Comparison of ENCODE assay signal across 8 cellular contexts in the genomic region with DNA sequence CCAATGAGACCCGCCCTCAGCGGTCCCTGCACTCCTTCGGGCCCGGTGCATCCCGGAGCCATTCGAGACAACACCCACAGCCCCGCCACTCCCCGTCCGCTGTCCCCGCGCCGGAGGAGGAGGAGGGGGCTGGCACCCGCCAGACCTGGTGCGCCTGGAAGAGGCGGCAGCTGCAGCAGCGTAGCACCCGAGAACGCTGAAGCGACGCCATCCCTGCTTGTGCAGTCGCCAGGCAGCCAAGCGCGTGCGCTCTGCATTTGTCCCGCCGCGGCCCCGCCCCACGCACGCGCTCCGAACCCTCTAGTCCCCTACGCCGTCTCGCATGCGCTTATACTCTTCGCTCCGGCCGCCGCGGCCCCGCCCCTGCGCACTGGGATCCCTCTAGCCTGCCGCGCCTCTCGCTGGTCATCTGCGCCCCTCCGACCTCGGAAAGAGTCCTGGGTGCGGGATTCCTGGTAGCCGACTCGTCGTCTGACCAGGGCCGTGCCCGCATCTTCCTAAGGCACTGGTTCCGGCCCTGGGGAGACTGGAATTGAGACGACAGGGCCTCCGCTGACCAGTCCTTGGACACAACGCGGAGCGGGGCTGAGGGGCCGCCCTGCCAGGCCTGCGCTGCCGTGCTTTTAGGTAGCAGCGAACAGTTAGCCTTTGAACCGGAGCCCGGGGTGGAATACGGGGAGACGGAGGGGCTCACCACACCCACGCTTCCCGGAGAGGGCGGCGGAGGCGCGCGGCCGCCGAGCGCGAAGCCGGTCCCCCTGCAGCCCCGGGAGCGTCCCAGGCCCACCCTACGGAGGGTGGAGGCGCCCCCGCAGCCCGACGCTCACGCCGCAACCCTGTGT. TPM values are rescaled to one million over a fixed set of nuclear protein-coding genes. Genes with fewer than 3 reads are reported as not detected.
A peak's percentile ranks its signal among the peaks of the same experiment; 100 is the strongest.
DNase-seq lines count a peak whose midpoint lies in the region; ATAC-seq and TF ChIP-seq lines count a peak whose summit lies in the region.

Gene MRNIP (minus strand): TSS at position 232 of the 842 bp plus-strand sequence. CDS start 21 bp downstream, at position 211.

- no peaks in the 10 kb centered on the region for H3K9me3 Mint-ChIP-seq in activated CD4-positive, alpha-beta memory T cell treated with anti-CD3 and anti-CD28 coated beads for 36 hours

- H3K27ac Mint-ChIP-seq in activated CD4-positive, alpha-beta memory T cell treated with anti-CD3 and anti-CD28 coated beads for 36 hours = peak within 1 kb of the TSS; percentile 61

- DNase-seq in NCI-H748 treated with DMSO at 0.1 percent for 48 hours (lab: John Stamatoyannopoulos, UW) (peak; percentile 94), dorsolateral prefrontal cortex (peak; percentile 94 to 99 (median 98)), right lobe of liver (peak; percentile 98)
- DNase-seq in activated CD4-positive, alpha-beta memory T cell treated with anti-CD3 and anti-CD28 coated beads for 36 hours = peak; percentile 94
- DNase-seq in stimulated activated CD4-positive, alpha-beta T cell treated with anti-CD3 and anti-CD28 coated beads, Interleukin-4, amount 100 ng/mL, for 4 hours = peak; percentile 88 to 92

- CTCF ChIA-PET in activated CD4-positive, alpha-beta memory T cell treated with anti-CD3 and anti-CD28 coated beads for 36 hours (lab: Charles Lee) = interaction anchor here (0.8 to 3.1 kb wide), 4 partner anchors 8 to 95 kb away, joined by 3 to 16 read pairs (median 4); no protein-coding TSS in a partner anchor

- ATAC-seq in GM19328 (IDR thresholded peaks at IDR 0.05; ENCODE audit: unreplicated experiment) (peak; percentile 94), HG03520 (IDR thresholded peaks at IDR 0.05; ENCODE audit: unreplicated experiment) (peak; percentile 95), right lobe of liver (peak; percentile 97 to 99 (median 98))

- H3K4me3 ChIP-seq in dorsolateral prefrontal cortex (peak within 1 kb of the TSS; percentile 61 to 100 (median 95)), right lobe of liver (peak within 1 kb of the TSS; percentile 79 to 98 (median 95))

- POLR2A ChIA-PET in activated CD4-positive, alpha-beta memory T cell treated with anti-CD3 and anti-CD28 coated beads for 36 hours (lab: Charles Lee) = interaction anchor here (1.2 to 1.4 kb wide), 2 partner anchors 39 to 57 kb away, joined by 4 to 6 read pairs; partner anchors contain the start of gene SQSTM1

- TF ChIP-seq CTCF in C4-2B (conservative IDR thresholded peaks at IDR 0.05) (no peak), dorsolateral prefrontal cortex (IDR thresholded peaks at IDR 0.05 in 54 of 56, conservative IDR thresholded peaks at IDR 0.05 in 2 of 56; ENCODE audit: low read depth in 1 of 56, partially characterized antibody in 56 of 56) (peak in 49 of 56 donors; percentile 23 to 73 (median 49)), right lobe of liver (IDR thresholded peaks at IDR 0.05) (peak in 3 of 4 donors; percentile 15 to 45 (median 33))

- no peaks in the 10 kb centered on the region for H3K27me3 Mint-ChIP-seq in activated CD4-positive, alpha-beta memory T cell treated with anti-CD3 and anti-CD28 coated beads for 36 hours

- peak within 1 kb of the TSS; percentile 79 for H3K4me3 Mint-ChIP-seq in activated CD4-positive, alpha-beta memory T cell treated with anti-CD3 and anti-CD28 coated beads for 36 hours

- WGBS in right lobe of liver (ENCODE audit: insufficient coverage, low coverage, low lambda C conversion rate, missing lambda C conversion rate) = 0% methylated on average over 3 of the region's 90 CpGs

- H3K36me3 Mint-ChIP-seq in activated CD4-positive, alpha-beta memory T cell treated with anti-CD3 and anti-CD28 coated beads for 36 hours = peaks cover 11% of the 10 kb centered on the region

- intact Hi-C loops in activated CD4-positive, alpha-beta memory T cell treated with anti-CD3 and anti-CD28 coated beads for 36 hours (cut with micrococcal nuclease) = loop anchor here (1.0 to 5.0 kb wide), 5 partner anchors 39 to 233 kb away; partner anchors contain the start of genes MAML1, SQSTM1 and TBC1D9B
- intact Hi-C loops in dorsolateral prefrontal cortex (cut with DNase I) = loop anchor here (2.0 kb wide), 3 partner anchors 36 to 52 kb away; partner anchors contain the start of genes MGAT4B (in 1 of the 2) and SQSTM1 (in 1 of the 2)
- intact Hi-C loops in right lobe of liver (cut with DNase I) = no loop called here

- H3K4me1 ChIP-seq in right lobe of liver = peaks cover 0 to 5% (median 2%) of the 10 kb centered on the region in 4 donors

- H3K36me3 ChIP-seq in right lobe of liver = peaks cover 0 to 12% (median 3%) of the 10 kb centered on the region in 4 donors

- H3K27me3 ChIP-seq in dorsolateral prefrontal cortex = no peaks in the 10 kb centered on the region
- no peaks in the 10 kb centered on the region for H3K27me3 ChIP-seq in right lobe of liver

- peak within 1 kb of the TSS; percentile 76 for H3K27ac ChIP-seq in C4-2B
- H3K27ac ChIP-seq in dorsolateral prefrontal cortex = peak within 1 kb of the TSS; percentile 79 to 97 (median 91)
- H3K27ac ChIP-seq in right lobe of liver = peak within 1 kb of the TSS; percentile 64 to 82 (median 75)

- H3K4me1 Mint-ChIP-seq in activated CD4-positive, alpha-beta memory T cell treated with anti-CD3 and anti-CD28 coated beads for 36 hours (ENCODE audit: low read depth) = peaks cover 16% of the 10 kb centered on the region

- peak; percentile 71 for TF ChIP-seq POLR2A in right lobe of liver (IDR thresholded peaks at IDR 0.05)

- H3K9me3 ChIP-seq in right lobe of liver = no peaks in the 10 kb centered on the region

RNA-seq across cellular contexts. Expression of gene MRNIP, which starts in this region (rescaled TPM):
- 10 to 100 TPM; 19.8 to 24.9 TPM for total RNA-seq in activated CD4-positive, alpha-beta memory T cell treated with anti-CD3 and anti-CD28 coated beads for 36 hours
- total RNA-seq in dorsolateral prefrontal cortex = 100 to 1,000 TPM in 5 of 120 experiments, 10 to 100 TPM in 115; 44.7 to 119 (median 74.4) TPM
- total RNA-seq in right lobe of liver = 10 to 100 TPM in 3 of 6 experiments, 1 to 10 TPM in 3; 4.7 to 14.7 (median 9.0) TPM

Comparison
In these comparisons a context has a peak if more than half of its experiments do, and no peak if none do; other contexts are left out.
1. Peak in every context shown above with its lines: DNase-seq, ATAC-seq, H3K4me3 ChIP-seq and H3K27ac ChIP-seq.
2. intact Hi-C loops: an anchor here in activated CD4-positive, alpha-beta memory T cell treated with anti-CD3 and anti-CD28 coated beads for 36 hours (1.0 to 5.0 kb wide) and dorsolateral prefrontal cortex (2.0 kb wide); none called in right lobe of liver.